1 cellular context compared by ENCODE assay signal in the genomic region with DNA sequence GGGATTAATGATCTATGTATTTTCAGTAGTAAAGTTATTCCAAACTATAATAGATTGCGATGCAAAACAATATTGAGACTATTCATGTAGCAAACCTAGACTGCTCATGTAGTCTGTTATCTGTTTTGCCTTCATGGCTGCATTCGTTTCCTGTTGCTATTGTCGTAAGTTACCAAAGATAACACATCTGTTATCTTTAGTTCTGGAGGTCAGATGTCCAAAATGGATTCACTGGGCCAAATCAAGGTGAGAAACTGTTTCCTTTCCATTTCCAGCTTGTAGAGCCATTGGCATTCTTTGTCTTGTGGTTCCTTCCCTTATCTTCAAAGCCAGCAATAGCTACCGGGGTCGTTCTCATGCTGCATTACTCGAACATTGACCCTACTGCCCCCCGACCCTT.
TF ChIP-seq lines count a peak whose summit lies in the region.

No MANE protein-coding gene starts in this region.

TF ChIP-seq in WTC11, 78 proteins besides CTCF, POLR2A, EP300 and RAD21 (continued from another document):
- TF ChIP-seq ZNF263 (CRISPR knock-in tag; IDR thresholded peaks at IDR 0.05; ENCODE audit: low read depth) (no peak), SMAD3 (CRISPR knock-in tag; IDR thresholded peaks at IDR 0.05; ENCODE audit: borderline replicate concordance) (no peak), CREB1 (CRISPR knock-in tag; IDR thresholded peaks at IDR 0.05) (no peak), MLX (CRISPR knock-in tag; IDR thresholded peaks at IDR 0.05) (no peak), TCF7 (CRISPR knock-in tag; IDR thresholded peaks at IDR 0.05; ENCODE audit: low read depth) (no peak), CBFB (CRISPR knock-in tag; IDR thresholded peaks at IDR 0.05; ENCODE audit: low read depth) (no peak), HMGA2 (CRISPR knock-in tag; IDR thresholded peaks at IDR 0.05) (no peak), CREM (CRISPR knock-in tag; IDR thresholded peaks at IDR 0.05) (no peak), RORB (CRISPR knock-in tag; IDR thresholded peaks at IDR 0.05) (no peak)
- TF ChIP-seq, protein P1, sequence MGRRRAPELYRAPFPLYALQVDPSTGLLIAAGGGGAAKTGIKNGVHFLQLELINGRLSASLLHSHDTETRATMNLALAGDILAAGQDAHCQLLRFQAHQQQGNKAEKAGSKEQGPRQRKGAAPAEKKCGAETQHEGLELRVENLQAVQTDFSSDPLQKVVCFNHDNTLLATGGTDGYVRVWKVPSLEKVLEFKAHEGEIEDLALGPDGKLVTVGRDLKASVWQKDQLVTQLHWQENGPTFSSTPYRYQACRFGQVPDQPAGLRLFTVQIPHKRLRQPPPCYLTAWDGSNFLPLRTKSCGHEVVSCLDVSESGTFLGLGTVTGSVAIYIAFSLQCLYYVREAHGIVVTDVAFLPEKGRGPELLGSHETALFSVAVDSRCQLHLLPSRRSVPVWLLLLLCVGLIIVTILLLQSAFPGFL (CRISPR knock-in tag; IDR thresholded peaks at IDR 0.05; ENCODE audit: borderline replicate concordance) = no peak
